In genomic region chr1:27548136-27548853, GRCh38 we compare ENCODE assay signal across 14 cellular contexts.
"Had no signal": no experiment of that assay in that cellular context is flagged by ENCODE, and none has a peak within 500 bp of the region (broad histone marks: within the 10 kb centered on the region; RNA-seq: fewer than 3 reads in every experiment).

No MANE protein-coding gene starts in this region.

- H3K4me3 ChIP-seq: ovary, skin epidermis, tibial nerve had no signal

- H3K9me3 ChIP-seq: ovary, SK-N-SH, tibial nerve had no signal

- H3K4me3 Mint-ChIP-seq: activated T-helper 1 cell treated with anti-CD3 and anti-CD28 coated beads, Interleukin-12 subunit alpha, Interleukin-12 subunit beta, Interleukin-2, Interleukin-4 antibody, amounts not matched to agents 30 ng/mL and 10 ng/mL and 1 ng/mL, durations not matched to agents 14 hours and 24 hours and 36 hours had no signal

- H3K9me3 Mint-ChIP-seq: activated T-helper 1 cell treated with anti-CD3 and anti-CD28 coated beads, Interleukin-12 subunit alpha, Interleukin-12 subunit beta, Interleukin-2, Interleukin-4 antibody, amounts not matched to agents 30 ng/mL and 10 ng/mL and 1 ng/mL, durations not matched to agents 14 hours and 24 hours and 36 hours had no signal

- H3K27ac ChIP-seq: epithelial cell of prostate, VCaP had no signal

- DNase-seq: activated CD4-positive, alpha-beta T cell treated with anti-CD3 and anti-CD28 coated beads for 48 hours; activated naive CD4-positive, alpha-beta T cell; central memory CD4-positive, alpha-beta T cell; cortex of kidney; effector memory CD4-positive, alpha-beta T cell; glutamatergic neuron; SK-N-SH; T-helper 1 cell had no signal

- H3K4me2 ChIP-seq: SK-N-SH had no signal

- H3K27ac Mint-ChIP-seq: activated T-helper 1 cell treated with anti-CD3 and anti-CD28 coated beads, Interleukin-12 subunit alpha, Interleukin-12 subunit beta, Interleukin-2, Interleukin-4 antibody, amounts not matched to agents 30 ng/mL and 10 ng/mL and 1 ng/mL, durations not matched to agents 14 hours and 24 hours and 36 hours had no signal

- H3K27me3 ChIP-seq: ovary, tibial nerve had no signal

- H3K9ac ChIP-seq: SK-N-SH had no signal

- H3K36me3 ChIP-seq: ovary had no signal
